In genomic region chr4:185190001-185190856, GRCh38 we compare ENCODE assay signal across 1 cellular context.
TF ChIP-seq lines count a peak whose summit lies in the region.

No MANE protein-coding gene starts in this region.

TF ChIP-seq in IMR-90, 13 proteins besides CTCF, POLR2A, EP300 and RAD21:
- TF ChIP-seq SMC3 (IDR thresholded peaks at IDR 0.05; ENCODE audit: low read depth, low read length) (no peak), FOS (IDR thresholded peaks at IDR 0.05; ENCODE audit: low read depth, low read length) (no peak), ELK1 (IDR thresholded peaks at IDR 0.05; ENCODE audit: borderline replicate concordance, low read depth, low read length) (no peak), CHD1 (IDR thresholded peaks at IDR 0.05; ENCODE audit: low read depth, low read length) (no peak), CEBPB (IDR thresholded peaks at IDR 0.05; ENCODE audit: low read depth, low read length) (no peak), BHLHE40 (IDR thresholded peaks at IDR 0.05; ENCODE audit: low read depth, low read length) (no peak), MAFK (IDR thresholded peaks at IDR 0.05; ENCODE audit: low read depth, low read length) (no peak), RCOR1 (IDR thresholded peaks at IDR 0.05; ENCODE audit: insufficient replicate concordance, low read length) (no peak), MXI1 (IDR thresholded peaks at IDR 0.05; ENCODE audit: borderline replicate concordance, low read depth, low read length) (no peak), RFX5 (IDR thresholded peaks at IDR 0.05; ENCODE audit: low read depth, low read length) (no peak), MAZ (IDR thresholded peaks at IDR 0.05; ENCODE audit: borderline replicate concordance, low read depth, low read length) (no peak), NFE2L2 (IDR thresholded peaks at IDR 0.05; ENCODE audit: low read depth, low read length) (no peak)
- TF ChIP-seq, protein P1, sequence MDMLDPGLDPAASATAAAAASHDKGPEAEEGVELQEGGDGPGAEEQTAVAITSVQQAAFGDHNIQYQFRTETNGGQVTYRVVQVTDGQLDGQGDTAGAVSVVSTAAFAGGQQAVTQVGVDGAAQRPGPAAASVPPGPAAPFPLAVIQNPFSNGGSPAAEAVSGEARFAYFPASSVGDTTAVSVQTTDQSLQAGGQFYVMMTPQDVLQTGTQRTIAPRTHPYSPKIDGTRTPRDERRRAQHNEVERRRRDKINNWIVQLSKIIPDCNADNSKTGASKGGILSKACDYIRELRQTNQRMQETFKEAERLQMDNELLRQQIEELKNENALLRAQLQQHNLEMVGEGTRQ (IDR thresholded peaks at IDR 0.05; ENCODE audit: low read depth, low read length) = no peak
